Comparison of ENCODE assay signal across 9 cellular contexts in genomic region chr6:106103728-106104109, GRCh38. TPM values are rescaled to one million over a fixed set of nuclear protein-coding genes. Genes with fewer than 3 reads are reported as not detected.
DNase-seq lines count a peak whose midpoint lies in the region; ATAC-seq and TF ChIP-seq lines count a peak whose summit lies in the region.
"Had no signal": no experiment of that assay in that cellular context is flagged by ENCODE, and none has a peak within 500 bp of the region (broad histone marks: within the 10 kb centered on the region; RNA-seq: fewer than 3 reads in every experiment).

No MANE protein-coding gene starts in this region.

- H3K36me3 ChIP-seq in mucosa of rectum (ENCODE audit: control insufficient read depth in 2 of 2, insufficient read depth in 2 of 2, low read length in 2 of 2) (peaks cover 19 to 30% of the 10 kb centered on the region in 2 donors), GM23338 (ENCODE audit: insufficient read depth) (no peaks in the 10 kb centered on the region)

- H3K4me1 Mint-ChIP-seq in activated T-cell treated with anti-CD3 and anti-CD28 coated beads, Interleukin-2, amount 50 U/mL, for 4 hours (ENCODE audit: low read depth) = peaks cover 91% of the 10 kb centered on the region
- H3K4me1 Mint-ChIP-seq in GM23338 = peaks cover 20% of the 10 kb centered on the region

- no peak overlapping the region for H3K4me2 ChIP-seq in GM23338

- no peaks in the 10 kb centered on the region for H3K9me3 ChIP-seq in mucosa of rectum (ENCODE audit: control insufficient read depth in 2 of 2, low read length in 2 of 2)

- H3K4me3 Mint-ChIP-seq in activated T-cell treated with anti-CD3 and anti-CD28 coated beads, Interleukin-2, amount 50 U/mL, for 4 hours = peak overlapping the region; percentile 95
- no peak overlapping the region for H3K4me3 Mint-ChIP-seq in GM23338

- no peak overlapping the region for H2AFZ ChIP-seq in GM23338

- H3K4me3 ChIP-seq in mucosa of rectum (ENCODE audit: low read length in 2 of 2) = peak overlapping the region; percentile 60 to 67
- no peak overlapping the region for H3K4me3 ChIP-seq in GM23338

- ATAC-seq in HG03342 (IDR thresholded peaks at IDR 0.05; ENCODE audit: unreplicated experiment) (peak; percentile 46), GM23338 (no peak)
- peak; percentile 44 to 50 for ATAC-seq in activated T-cell treated with anti-CD3 and anti-CD28 coated beads, Interleukin-2, amount 50 U/mL, for 4 hours

- no peaks in the 10 kb centered on the region for H3K27me3 Mint-ChIP-seq in activated T-cell treated with anti-CD3 and anti-CD28 coated beads, Interleukin-2, amount 50 U/mL, for 4 hours (ENCODE audit: low read depth)
- peaks cover 12% of the 10 kb centered on the region for H3K27me3 Mint-ChIP-seq in GM23338 (ENCODE audit: insufficient read depth, low read depth, poor library complexity)

- no peaks in the 10 kb centered on the region for H3K79me2 ChIP-seq in GM23338 (replicated peaks; ENCODE audit: insufficient read depth)

- peak overlapping the region; percentile 44 to 47 for H3K9ac ChIP-seq in mucosa of rectum (ENCODE audit: low read depth in 1 of 2, low read length in 2 of 2)

- H4K20me1 ChIP-seq in GM23338 (replicated peaks; ENCODE audit: insufficient read depth) = no peaks in the 10 kb centered on the region

- DNase-seq in DMS53 (lab: John Stamatoyannopoulos, UW) = peak; percentile 14
- DNase-seq in DMS53 treated with DMSO at 0.1 percent for 48 hours (lab: John Stamatoyannopoulos, UW; ENCODE audit: unreplicated experiment) = no peak
- peak; percentile 34 for DNase-seq in activated T-cell treated with anti-CD3 and anti-CD28 coated beads, Interleukin-2, amount 50 U/mL, for 4 hours
- DNase-seq in Ammon's horn (ENCODE audit: low spot score) = no peak
- DNase-seq in GM23338 (ENCODE audit: low spot score) = no peak
- no peak for DNase-seq in middle frontal gyrus (ENCODE audit: extremely low spot score, low spot score)

- no peaks in the 10 kb centered on the region for H3K9me2 ChIP-seq in GM23338 (ENCODE audit: insufficient read depth)

- H3K27me3 ChIP-seq in mucosa of rectum (ENCODE audit: control insufficient read depth in 2 of 2, insufficient read depth in 2 of 2, low read length in 2 of 2) (no peaks in the 10 kb centered on the region), GM23338 (ENCODE audit: insufficient read depth) (peaks cover 20% of the 10 kb centered on the region)

- H3K36me3 Mint-ChIP-seq in activated T-cell treated with anti-CD3 and anti-CD28 coated beads, Interleukin-2, amount 50 U/mL, for 4 hours (ENCODE audit: insufficient read depth) = peaks cover 83% of the 10 kb centered on the region
- H3K36me3 Mint-ChIP-seq in GM23338 (ENCODE audit: low read depth) = no peaks in the 10 kb centered on the region

- no peak overlapping the region for H3K27ac Mint-ChIP-seq in GM23338

- H3K27ac ChIP-seq in mucosa of rectum (ENCODE audit: low read depth in 2 of 2, low read length in 2 of 2) (peak overlapping the region; percentile 34 to 57), GM23338 (ENCODE audit: low read depth) (no peak overlapping the region)
- H3K27ac ChIP-seq: 22Rv1 had no signal

- no peak for TF ChIP-seq CTCF in GM23338 (conservative IDR thresholded peaks at IDR 0.05; ENCODE audit: low read depth in 2 of 2)

- no peaks in the 10 kb centered on the region for H3F3A ChIP-seq in GM23338 (replicated peaks; ENCODE audit: low read depth)

- H3K4me1 ChIP-seq in mucosa of rectum (ENCODE audit: control insufficient read depth in 2 of 2, insufficient read depth in 2 of 2, low read length in 2 of 2) = peaks cover 16 to 20% of the 10 kb centered on the region in 2 donors
- H3K4me1 ChIP-seq in GM23338 (ENCODE audit: insufficient read depth) = peaks cover 13% of the 10 kb centered on the region; the same call in 1 of the 2 replicates

- no peaks in the 10 kb centered on the region for H3K9me3 Mint-ChIP-seq in activated T-cell treated with anti-CD3 and anti-CD28 coated beads, Interleukin-2, amount 50 U/mL, for 4 hours
- H3K9me3 Mint-ChIP-seq in GM23338 = no peaks in the 10 kb centered on the region

TF ChIP-seq in GM23338, 12 proteins besides CTCF, POLR2A, EP300 and RAD21 (continues in another document):
- TF ChIP-seq ETS1 (IDR thresholded peaks at IDR 0.05) = no peak
- no peak for TF ChIP-seq ZNF114 (CRISPR knock-in tag; IDR thresholded peaks at IDR 0.05)
- no peak for TF ChIP-seq EZH2phosphoT487 (IDR thresholded peaks at IDR 0.05; ENCODE audit: unreplicated experiment)
- TF ChIP-seq STAT1 (IDR thresholded peaks at IDR 0.05; ENCODE audit: unreplicated experiment) = no peak
- TF ChIP-seq ZNF331 (CRISPR knock-in tag; IDR thresholded peaks at IDR 0.05; ENCODE audit: low read depth) = no peak
- no peak for TF ChIP-seq EZH2 (IDR thresholded peaks at IDR 0.05; ENCODE audit: low read depth, unreplicated experiment)
- TF ChIP-seq NANOG (IDR thresholded peaks at IDR 0.05; ENCODE audit: borderline replicate concordance) = no peak
- no peak for TF ChIP-seq POLR2AphosphoS5 (IDR thresholded peaks at IDR 0.05; ENCODE audit: low read depth)
- no peak for TF ChIP-seq JUNB (IDR thresholded peaks at IDR 0.05; ENCODE audit: unreplicated experiment)
- no peak for TF ChIP-seq ZNF462 (CRISPR knock-in tag; IDR thresholded peaks at IDR 0.05)
- no peak for TF ChIP-seq CREB1 (CRISPR knock-in tag; IDR thresholded peaks at IDR 0.05; ENCODE audit: low read depth)

RNA-seq across cellular contexts. Expression of gene PRDM1, which starts 17.6 kb away (rescaled TPM):
- 10 to 100 TPM; 43.7 to 96.9 (median 86.0) TPM for total RNA-seq in activated T-cell treated with anti-CD3 and anti-CD28 coated beads, Interleukin-2, amount 50 U/mL, for 4 hours
- 0.62 and 0.73 TPM in 2 replicates for total RNA-seq in GM23338 (2014; rRNA removed; shearing (Covaris generic))
- polyA plus RNA-seq in GM23338 (2016; fragmentation: Nextera tagmentation; extraction: Ambion mirVana) = 0.65 and 0.90 TPM in 2 replicates

Comparison
In these comparisons a context has a peak if more than half of its experiments do, and no peak if none do; other contexts are left out.
1. DNase-seq: peak in DMS53 (single experiment) and activated T-cell treated with anti-CD3 and anti-CD28 coated beads, Interleukin-2, amount 50 U/mL, for 4 hours (single experiment); none in DMS53 treated with DMSO at 0.1 percent for 48 hours (single experiment), Ammon's horn (single experiment), GM23338 (single experiment) and middle frontal gyrus (single experiment).
2. RNA of gene PRDM1, which starts 17.6 kb away (total RNA-seq): 43.7 to 96.9 TPM in activated T-cell treated with anti-CD3 and anti-CD28 coated beads, Interleukin-2, amount 50 U/mL, for 4 hours; 0.62 to 0.73 TPM in GM23338; every median in the first group is over 10 times any median in the second.